Comparison of ENCODE assay signal across 2 cellular contexts in genomic region chr2:102597788-102598187, GRCh38.
TF ChIP-seq lines count a peak whose summit lies in the region.

No MANE protein-coding gene starts in this region.

TF ChIP-seq in HepG2, 621 proteins besides CTCF, POLR2A, EP300 and RAD21:
- no peak for TF ChIP-seq IKZF4 (CRISPR knock-in tag; IDR thresholded peaks at IDR 0.05; ENCODE audit: borderline replicate concordance, low read depth, not compliant biosample characterization)
- no peak for TF ChIP-seq DMTF1 (CRISPR knock-in tag; IDR thresholded peaks at IDR 0.05)
- TF ChIP-seq ZNF121 (CRISPR knock-in tag; IDR thresholded peaks at IDR 0.05): no peak
- TF ChIP-seq SOX6 (IDR thresholded peaks at IDR 0.05): no peak
- no peak for TF ChIP-seq SOX6 (CRISPR knock-in tag; IDR thresholded peaks at IDR 0.05)
- no peak for TF ChIP-seq HDAC6 (IDR thresholded peaks at IDR 0.05; ENCODE audit: low read depth, low read length)
- no peak for TF ChIP-seq CSRNP2 (CRISPR knock-in tag; conservative IDR thresholded peaks at IDR 0.05; ENCODE audit: low read depth)
- no peak for TF ChIP-seq SALL1 (CRISPR knock-in tag; IDR thresholded peaks at IDR 0.05)
- no peak for TF ChIP-seq ZFP37 (CRISPR knock-in tag; IDR thresholded peaks at IDR 0.05; ENCODE audit: borderline replicate concordance)
- TF ChIP-seq HNRNPH1 (optimal IDR thresholded peaks at IDR 0.05; ENCODE audit: low read depth, low read length): no peak
- no peak for TF ChIP-seq PRMT3 (CRISPR knock-in tag; IDR thresholded peaks at IDR 0.05; ENCODE audit: borderline replicate concordance, low read depth)
TF ChIP-seq in HepG2: peak in this region for 0.

TF ChIP-seq in K562, 482 proteins besides CTCF, POLR2A, EP300 and RAD21:
- TF ChIP-seq ZHX1 (conservative IDR thresholded peaks at IDR 0.05; ENCODE audit: low read length) (no peak), THRAP3 (IDR thresholded peaks at IDR 0.05; ENCODE audit: borderline replicate concordance) (no peak), KDM2B (CRISPR knock-in tag; IDR thresholded peaks at IDR 0.05) (no peak), RCOR1 (IDR thresholded peaks at IDR 0.05; ENCODE audit: borderline replicate concordance in 1 of 2, low read depth in 2 of 2, low read length in 2 of 2) (no peak), ZNF586 (CRISPR knock-in tag; conservative IDR thresholded peaks at IDR 0.05) (no peak), IRF1 (CRISPR knock-in tag; IDR thresholded peaks at IDR 0.05; ENCODE audit: borderline replicate concordance) (no peak), PURB (CRISPR knock-in tag; IDR thresholded peaks at IDR 0.05; ENCODE audit: low read depth) (no peak)
TF ChIP-seq in K562: peak in this region for 0.
